8 cellular contexts compared by ENCODE assay signal in genomic region chr20:2873747-2874041, GRCh38. TPM values are rescaled to one million over a fixed set of nuclear protein-coding genes. Genes with fewer than 3 reads are reported as not detected.
DNase-seq lines count a peak whose midpoint lies in the region; ATAC-seq, FAIRE-seq and TF ChIP-seq lines count a peak whose summit lies in the region.

No MANE protein-coding gene starts in this region.

- H3K27ac ChIP-seq in CD4-positive, alpha-beta T cell (ENCODE audit: low read depth, low read length) = peak overlapping the region; percentile 6
- H3K27ac ChIP-seq in trophoblast cell (ENCODE audit: low read depth, low read length) (peak overlapping the region; percentile 86), uterus (peak overlapping the region; percentile 70 to 89)

- H3K27ac Mint-ChIP-seq in CD4-positive, alpha-beta T cell = peak overlapping the region; percentile 15

- peak overlapping the region; percentile 71 for H3K14ac ChIP-seq in trophoblast cell (ENCODE audit: low read length)

- peak overlapping the region; percentile 86 for H3K18ac ChIP-seq in trophoblast cell (ENCODE audit: low read length)

- WGBS in trophoblast cell (ENCODE audit: extremely low coverage, insufficient coverage, insufficient read length) = no CpG with 5 or more reads among the region's 29 CpGs

- peak overlapping the region; percentile 87 for H3K4me3 Mint-ChIP-seq in CD4-positive, alpha-beta T cell

- CTCF ChIA-PET in CD4-positive, alpha-beta T cell (lab: Charles Lee) = interaction anchor here (1.0 to 1.5 kb wide), 3 partner anchors 22 to 349 kb away, joined by 3 to 5 read pairs (median 3); no protein-coding TSS in a partner anchor

- peaks cover 3% of the 10 kb centered on the region for H3K79me2 ChIP-seq in trophoblast cell (ENCODE audit: control insufficient read depth, insufficient read depth, low read length, poor library complexity)

- no peak overlapping the region for H2AK5ac ChIP-seq in trophoblast cell (ENCODE audit: low read length)

- peak overlapping the region; percentile 83 for H4K91ac ChIP-seq in trophoblast cell (ENCODE audit: low read depth, low read length)

- peaks cover 10 to 16% of the 10 kb centered on the region in 2 experiments for H3K4me1 ChIP-seq in trophoblast cell (ENCODE audit: control insufficient read depth in 1 of 2, insufficient read depth in 2 of 2, low read length in 2 of 2)
- no peaks in the 10 kb centered on the region for H3K4me1 ChIP-seq in uterus

- H2BK5ac ChIP-seq in trophoblast cell (ENCODE audit: low read depth, low read length, poor library complexity) = peak overlapping the region; percentile 74

- no peaks in the 10 kb centered on the region for H3K27me3 ChIP-seq in CD4-positive, alpha-beta T cell (ENCODE audit: control insufficient read depth, insufficient read depth, low read length)
- H3K27me3 ChIP-seq in trophoblast cell (ENCODE audit: insufficient read depth, low read length) (peaks cover 12% of the 10 kb centered on the region), uterus (no peaks in the 10 kb centered on the region)

- no peaks in the 10 kb centered on the region for H3K9me3 Mint-ChIP-seq in CD4-positive, alpha-beta T cell

- H4K8ac ChIP-seq in trophoblast cell (ENCODE audit: low read depth, low read length) = peak overlapping the region; percentile 91

- no peak for FAIRE-seq in D721Med (lab: Jason Lieb, UNC)

- peak overlapping the region; percentile 89 for H4K12ac ChIP-seq in trophoblast cell (ENCODE audit: low read depth, low read length)

- H3K4me2 ChIP-seq in trophoblast cell (ENCODE audit: low read length) = peak overlapping the region; percentile 90

- TF ChIP-seq POLR2A in uterus (IDR thresholded peaks at IDR 0.05) = no peak

- H3K4ac ChIP-seq in trophoblast cell (ENCODE audit: low read depth, low read length) = peak overlapping the region; percentile 88

- H3K36me3 ChIP-seq in trophoblast cell (ENCODE audit: control insufficient read depth in 1 of 2, insufficient read depth in 2 of 2, low read length in 2 of 2) (no peaks in the 10 kb centered on the region), uterus (no peaks in the 10 kb centered on the region)

- H3K36me3 Mint-ChIP-seq in CD4-positive, alpha-beta T cell (ENCODE audit: low read depth) = peaks cover 23% of the 10 kb centered on the region

- no peaks in the 10 kb centered on the region for H3K9me3 ChIP-seq in CD4-positive, alpha-beta T cell (ENCODE audit: control insufficient read depth, low read length)
- H3K9me3 ChIP-seq in trophoblast cell (ENCODE audit: insufficient read depth, low read depth, low read length) (peaks cover 3% of the 10 kb centered on the region), uterus (no peaks in the 10 kb centered on the region)

- no peak overlapping the region for H3K23ac ChIP-seq in trophoblast cell (ENCODE audit: low read length)

- H3K79me1 ChIP-seq in trophoblast cell (ENCODE audit: low read length) = peaks cover 7% of the 10 kb centered on the region

- peak; percentile 27 for ATAC-seq in CD4-positive, alpha-beta T cell (ENCODE audit: poor library complexity)
- ATAC-seq in GM21717 (IDR thresholded peaks at IDR 0.05; ENCODE audit: unreplicated experiment) = peak; percentile 39

- H2BK120ac ChIP-seq in trophoblast cell (ENCODE audit: insufficient read depth, low read length, poor library complexity) = peak overlapping the region; percentile 46

- intact Hi-C loops in CD4-positive, alpha-beta T cell (cut with DNase I, micrococcal nuclease) = loop anchor here (1.0 to 10.0 kb wide), 9 partner anchors 15 to 349 kb away; partner anchors contain the start of genes GNRH2 (in 1 of the 2), IDH3B (in 1 of the 2), MRPS26 (in 1 of the 2) and PCED1A (in 1 of the 2)
- intact Hi-C loops in uterus (cut with DNase I; ENCODE audit: low total_unique reads) = no loop called here

- peak overlapping the region; percentile 78 for H2AFZ ChIP-seq in trophoblast cell (ENCODE audit: insufficient read depth, low read length, poor library complexity)

- no peaks in the 10 kb centered on the region for H3K27me3 Mint-ChIP-seq in CD4-positive, alpha-beta T cell

- peak in 8 of 10 experiments; percentile 15 to 64 (median 43) for DNase-seq in CD4-positive, alpha-beta T cell
- DNase-seq in NAMALWA (ENCODE audit: low spot score) (peak; percentile 78), germinal center (ENCODE audit: low spot score) (peak; percentile 74), trophoblast cell (peak; percentile 41 to 58), uterus (peak; percentile 36 to 46), D721Med (ENCODE audit: insufficient read length, low spot score) (no peak)
- DNase-seq in activated T-helper 1 cell treated with anti-CD3 and anti-CD28 coated beads, Interleukin-2, amount 50 U/mL, for 16 hours (ENCODE audit: low read depth in 1 of 2, low spot score in 1 of 2) = peak; percentile 23 to 46

- H2BK12ac ChIP-seq in trophoblast cell (ENCODE audit: low read length) = no peak overlapping the region

- H3K9ac ChIP-seq in trophoblast cell (ENCODE audit: low read length) = peak overlapping the region; percentile 94

- peaks cover 47% of the 10 kb centered on the region for H3K4me1 Mint-ChIP-seq in CD4-positive, alpha-beta T cell (ENCODE audit: low read depth)

- POLR2A ChIA-PET in CD4-positive, alpha-beta T cell (lab: Charles Lee) = interaction anchor here (1.0 to 2.3 kb wide), 8 partner anchors 9 to 222 kb away, joined by 3 to 19 read pairs (median 6); partner anchors contain the start of genes IDH3B, NOP56, PCED1A and VPS16

- H3K4me3 ChIP-seq in trophoblast cell (ENCODE audit: low read depth, low read length) (peak overlapping the region; percentile 89), uterus (peak overlapping the region; percentile 58 to 81)

- no peak for TF ChIP-seq CTCF in CD4-positive, alpha-beta T cell (IDR thresholded peaks at IDR 0.05)
- no peak for TF ChIP-seq CTCF in uterus (IDR thresholded peaks at IDR 0.05)
- no peak for TF ChIP-seq CTCF in D721Med (IDR thresholded peaks at IDR 0.05; ENCODE audit: insufficient read depth, missing control alignments)

RNA-seq across cellular contexts. Expression of gene PTPRA, which starts 0.4 kb away (rescaled TPM):
- total RNA-seq in CD4-positive, alpha-beta T cell = 10 to 100 TPM; 65.4 to 69.5 TPM
- polyA plus RNA-seq in trophoblast cell (2013) = 62.0 and 68.3 TPM in 2 replicates
- total RNA-seq in uterus = 100 to 1,000 TPM in 2 of 4 donors, 10 to 100 TPM in 2; 80.6 to 121 (median 97.1) TPM

RNA-seq across cellular contexts. Expression of gene VPS16, which starts 33.1 kb away (rescaled TPM):
- 10 to 100 TPM; 38.2 to 40.6 TPM for total RNA-seq in CD4-positive, alpha-beta T cell
- 18.4 and 19.2 TPM in 2 replicates for polyA plus RNA-seq in trophoblast cell (2013)
- total RNA-seq in uterus = 10 to 100 TPM in 3 of 4 donors, 1 to 10 TPM in 1; 5.9 to 48.6 (median 37.9) TPM

RNA-seq across cellular contexts. Expression of gene PCED1A, which starts 33.2 kb away (rescaled TPM):
- total RNA-seq in CD4-positive, alpha-beta T cell = 10 to 100 TPM; 69.2 to 69.7 TPM
- polyA plus RNA-seq in trophoblast cell (2013) = 31.4 and 32.3 TPM in 2 replicates
- total RNA-seq in uterus = 10 to 100 TPM; 13.5 to 43.6 (median 31.3) TPM

RNA-seq across cellular contexts. Expression of gene TMEM239, which starts 57.5 kb away (rescaled TPM):
- not detected for total RNA-seq in CD4-positive, alpha-beta T cell
- polyA plus RNA-seq in trophoblast cell (2013) = 0.01 TPM in 1 of 2 replicates, not detected in the other
- not detected for total RNA-seq in uterus

RNA-seq across cellular contexts. Expression of gene C20orf141, which starts 58.9 kb away (rescaled TPM):
- total RNA-seq in CD4-positive, alpha-beta T cell = not detected
- polyA plus RNA-seq in trophoblast cell (2013) = 0.19 and 0.31 TPM in 2 replicates
- not detected for total RNA-seq in uterus

Comparison
In these comparisons a context has a peak if more than half of its experiments do, and no peak if none do; other contexts are left out.
1. H3K27ac ChIP-seq: peak in every context shown above with its lines; median percentile 86 in trophoblast cell; 80 in uterus; 6 in CD4-positive, alpha-beta T cell.